In the genomic region with DNA sequence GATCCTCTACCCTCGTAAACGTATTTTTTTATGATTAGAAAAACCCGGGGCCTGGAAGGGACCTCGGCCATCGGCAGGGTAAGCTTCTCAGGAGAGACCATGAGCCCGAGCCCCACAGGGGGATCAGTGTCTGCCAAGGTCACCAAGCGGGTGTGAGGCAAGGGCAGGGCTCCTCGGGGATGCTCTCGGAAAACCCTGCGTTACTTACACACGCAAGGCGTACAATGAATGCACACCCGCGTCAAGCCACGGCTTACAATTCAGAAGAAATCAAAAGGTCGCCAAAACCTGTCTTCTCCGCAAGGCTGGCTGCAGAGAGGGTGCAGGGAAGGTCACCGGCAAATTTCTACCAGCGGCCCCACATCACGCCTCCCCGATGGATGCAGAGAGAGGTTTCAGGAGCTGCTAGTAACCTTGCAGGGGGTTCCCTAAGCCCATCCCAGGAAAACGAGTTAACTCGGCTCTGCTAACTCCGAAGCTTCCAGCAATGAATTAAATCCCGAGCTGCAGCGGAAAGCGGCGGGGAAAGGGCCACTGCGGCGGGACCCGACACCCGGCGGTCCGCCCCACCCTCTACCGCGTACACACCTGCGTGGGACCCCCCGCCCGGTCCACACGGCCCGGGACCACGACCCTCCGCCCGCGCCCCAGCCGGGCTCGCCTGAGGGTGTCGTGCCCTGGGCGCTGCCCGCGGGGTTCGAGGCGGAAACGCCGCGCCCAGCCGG, we compare ENCODE assay signal across 8 cellular contexts. TPM values are rescaled to one million over a fixed set of nuclear protein-coding genes. Genes with fewer than 3 reads are reported as not detected.
A peak's percentile ranks its signal among the peaks of the same experiment; 100 is the strongest.
DNase-seq lines count a peak whose midpoint lies in the region; ATAC-seq and TF ChIP-seq lines count a peak whose summit lies in the region.

No MANE protein-coding gene starts in this region.

- peak overlapping the region; percentile 74 for H3K27ac ChIP-seq in foreskin keratinocyte

- peak overlapping the region; percentile 79 for H3K4me3 Mint-ChIP-seq in activated T-helper 17 cell treated with anti-CD3 and anti-CD28 coated beads, Interleukin-2, amount 50 U/mL, for 72 hours

- H3K27ac Mint-ChIP-seq in activated T-helper 17 cell treated with anti-CD3 and anti-CD28 coated beads, Interleukin-2, amount 50 U/mL, for 72 hours: peak overlapping the region; percentile 14

- DNase-seq in NCI-H524 (lab: John Stamatoyannopoulos, UW): peak; percentile 62 to 68
- DNase-seq in NCI-H524 treated with DMSO at 0.1 percent for 48 hours (lab: John Stamatoyannopoulos, UW): no peak
- DNase-seq in NCI-H2227 treated with DMSO at 0.1 percent for 48 hours (lab: John Stamatoyannopoulos, UW): peak; percentile 27
- no peak for DNase-seq in foreskin keratinocyte
- DNase-seq in posterior cingulate gyrus: peak in 8 of 10 donors; percentile 21 to 85 (median 42)
- DNase-seq in kidney glomerular epithelial cell (lab: John Stamatoyannopoulos, UW): no peak
- no peak for DNase-seq in NCI-H187 (lab: John Stamatoyannopoulos, UW)

- H3K9me3 Mint-ChIP-seq in activated T-helper 17 cell treated with anti-CD3 and anti-CD28 coated beads, Interleukin-2, amount 50 U/mL, for 72 hours: no peaks in the 10 kb centered on the region

- intact Hi-C loops in posterior cingulate gyrus (cut with DNase I): loop anchor here (2.0 to 5.0 kb wide), 2 partner anchors 61 to 149 kb away; no protein-coding TSS in a partner anchor

- no peaks in the 10 kb centered on the region for H3K36me3 Mint-ChIP-seq in activated T-helper 17 cell treated with anti-CD3 and anti-CD28 coated beads, Interleukin-2, amount 50 U/mL, for 72 hours (ENCODE audit: low read depth)

- H3K27me3 Mint-ChIP-seq in activated T-helper 17 cell treated with anti-CD3 and anti-CD28 coated beads, Interleukin-2, amount 50 U/mL, for 72 hours: no peaks in the 10 kb centered on the region

- H3K4me1 ChIP-seq in foreskin keratinocyte: peaks cover 25% of the 10 kb centered on the region

- H3K27me3 ChIP-seq in foreskin keratinocyte: no peaks in the 10 kb centered on the region

- ATAC-seq in activated T-helper 17 cell treated with anti-CD3 and anti-CD28 coated beads, Interleukin-2, amount 50 U/mL, for 72 hours (replicated peaks): peak; percentile 10
- no peak for ATAC-seq in foreskin keratinocyte

- TF ChIP-seq CTCF in foreskin keratinocyte (conservative IDR thresholded peaks at IDR 0.05): no peak

- H3K4me1 Mint-ChIP-seq in activated T-helper 17 cell treated with anti-CD3 and anti-CD28 coated beads, Interleukin-2, amount 50 U/mL, for 72 hours: peaks cover 23% of the 10 kb centered on the region

RNA-seq across cellular contexts. Expression of a gene that starts 0.6 kb away (rescaled TPM):
- 10 to 100 TPM in 1 of 2 donors, 1 to 10 TPM in 1; 7.6 to 13.7 TPM for total RNA-seq in activated T-helper 17 cell treated with anti-CD3 and anti-CD28 coated beads, Interleukin-2, amount 50 U/mL, for 72 hours
- 30.1 and 36.1 TPM in 2 replicates for total RNA-seq in foreskin keratinocyte
- 19.8 and 21.8 TPM in 2 replicates for polyA plus RNA-seq in foreskin keratinocyte

Comparison
In these comparisons a context has a peak if more than half of its experiments do, and no peak if none do; other contexts are left out.
1. DNase-seq: peak in NCI-H524 (2 of 2), NCI-H2227 treated with DMSO at 0.1 percent for 48 hours (single experiment) and posterior cingulate gyrus (8 of 10); none in NCI-H524 treated with DMSO at 0.1 percent for 48 hours (single experiment), foreskin keratinocyte (0 of 2), kidney glomerular epithelial cell (single experiment) and NCI-H187 (0 of 2).